Comparison of ENCODE assay signal across 22 cellular contexts in the genomic region with DNA sequence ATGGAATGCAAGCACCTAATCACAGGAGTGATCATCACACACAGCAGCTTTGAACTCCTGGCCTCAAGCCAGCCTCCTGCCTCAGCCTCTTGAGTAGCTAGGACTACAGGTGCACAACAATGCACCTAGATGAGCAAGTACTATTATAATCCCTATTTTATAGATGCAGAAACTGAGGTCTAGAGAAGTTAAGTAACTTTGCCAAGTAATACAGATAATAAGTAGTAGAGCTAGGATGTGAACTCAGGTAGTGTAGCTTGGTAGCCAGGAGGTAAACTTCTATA. TPM values are rescaled to one million over a fixed set of nuclear protein-coding genes. Genes with fewer than 3 reads are reported as not detected.
DNase-seq lines count a peak whose midpoint lies in the region; ATAC-seq and TF ChIP-seq lines count a peak whose summit lies in the region.
"Had no signal": no experiment of that assay in that cellular context is flagged by ENCODE, and none has a peak within 500 bp of the region (broad histone marks: within the 10 kb centered on the region; RNA-seq: fewer than 3 reads in every experiment).

No MANE protein-coding gene starts in this region.

- TF ChIP-seq CTCF in left lung (IDR thresholded peaks at IDR 0.05) (no peak), foreskin keratinocyte (conservative IDR thresholded peaks at IDR 0.05) (no peak)

- no peaks in the 10 kb centered on the region for H3K9me3 Mint-ChIP-seq in activated naive CD4-positive, alpha-beta T cell treated with anti-CD3 and anti-CD28 coated beads for 36 hours
- H3K9me3 Mint-ChIP-seq in activated naive CD4-positive, alpha-beta T cell treated with anti-CD3 and anti-CD28 coated beads, Interleukin-2, amount 10 ng/mL, durations not matched to agents 7 days and 5 days: no peaks in the 10 kb centered on the region
- H3K9me3 Mint-ChIP-seq in activated T-helper 1 cell treated with anti-CD3 and anti-CD28 coated beads, Interleukin-12 subunit alpha, Interleukin-12 subunit beta, Interleukin-2, Interleukin-4 antibody, amounts not matched to agents 30 ng/mL and 10 ng/mL and 1 ng/mL, durations not matched to agents 14 hours and 24 hours and 36 hours: no peaks in the 10 kb centered on the region
- H3K9me3 Mint-ChIP-seq: CD8-positive, alpha-beta memory T cell had no signal

- intact Hi-C loops in activated naive CD4-positive, alpha-beta T cell treated with anti-CD3 and anti-CD28 coated beads for 36 hours (cut with micrococcal nuclease): no loop called here
- intact Hi-C loops in activated T-helper 1 cell treated with anti-CD3 and anti-CD28 coated beads, Interleukin-12 subunit alpha, Interleukin-12 subunit beta, Interleukin-2, Interleukin-4 antibody, amounts not matched to agents 30 ng/mL and 10 ng/mL and 1 ng/mL, durations not matched to agents 14 hours and 24 hours and 36 hours (cut with micrococcal nuclease): no loop called here
- intact Hi-C loops in left lung (cut with DNase I): no loop called here

- peak; percentile 51 for ATAC-seq in left lung
- no peak for ATAC-seq in HG02571 (IDR thresholded peaks at IDR 0.05; ENCODE audit: unreplicated experiment)
- ATAC-seq in HG02798 (IDR thresholded peaks at IDR 0.05; ENCODE audit: poor library complexity, unreplicated experiment): no peak
- ATAC-seq in foreskin keratinocyte: no peak

- peak overlapping the region; percentile 87 for H3K27ac Mint-ChIP-seq in activated naive CD4-positive, alpha-beta T cell treated with anti-CD3 and anti-CD28 coated beads for 36 hours
- no peak overlapping the region for H3K27ac Mint-ChIP-seq in activated naive CD4-positive, alpha-beta T cell treated with anti-CD3 and anti-CD28 coated beads, Interleukin-2, amount 10 ng/mL, durations not matched to agents 7 days and 5 days
- H3K27ac Mint-ChIP-seq in activated T-helper 1 cell treated with anti-CD3 and anti-CD28 coated beads, Interleukin-12 subunit alpha, Interleukin-12 subunit beta, Interleukin-2, Interleukin-4 antibody, amounts not matched to agents 30 ng/mL and 10 ng/mL and 1 ng/mL, durations not matched to agents 14 hours and 24 hours and 36 hours: peak overlapping the region; percentile 53
- H3K27ac Mint-ChIP-seq: CD8-positive, alpha-beta memory T cell had no signal

- H3K36me3 ChIP-seq in left lung: no peaks in the 10 kb centered on the region
- H3K36me3 ChIP-seq: HAP-1, Peyer's patch, SJSA1 had no signal

- CTCF ChIA-PET in activated naive CD4-positive, alpha-beta T cell treated with anti-CD3 and anti-CD28 coated beads for 36 hours (lab: Charles Lee): interaction anchor here (0.6 to 1.4 kb wide), 2 partner anchors 11 to 16 kb away, joined by 3 to 5 read pairs; no protein-coding TSS in a partner anchor
- CTCF ChIA-PET in activated naive CD4-positive, alpha-beta T cell treated with anti-CD3 and anti-CD28 coated beads, Interleukin-2, amount 10 ng/mL, durations not matched to agents 7 days and 5 days (lab: Charles Lee): no interaction called here

- no peak overlapping the region for H3K27ac ChIP-seq in left lung
- no peak overlapping the region for H3K27ac ChIP-seq in foreskin keratinocyte
- H3K27ac ChIP-seq: Peyer's patch, SJSA1 had no signal

- H3K36me3 Mint-ChIP-seq in activated naive CD4-positive, alpha-beta T cell treated with anti-CD3 and anti-CD28 coated beads for 36 hours (ENCODE audit: low read depth): no peaks in the 10 kb centered on the region
- H3K36me3 Mint-ChIP-seq in activated naive CD4-positive, alpha-beta T cell treated with anti-CD3 and anti-CD28 coated beads, Interleukin-2, amount 10 ng/mL, durations not matched to agents 7 days and 5 days: no peaks in the 10 kb centered on the region
- H3K36me3 Mint-ChIP-seq in activated T-helper 1 cell treated with anti-CD3 and anti-CD28 coated beads, Interleukin-12 subunit alpha, Interleukin-12 subunit beta, Interleukin-2, Interleukin-4 antibody, amounts not matched to agents 30 ng/mL and 10 ng/mL and 1 ng/mL, durations not matched to agents 14 hours and 24 hours and 36 hours (ENCODE audit: low read depth): peaks cover 3% of the 10 kb centered on the region
- H3K36me3 Mint-ChIP-seq: CD8-positive, alpha-beta memory T cell had no signal

- H3K27me3 ChIP-seq in left lung: no peaks in the 10 kb centered on the region
- no peaks in the 10 kb centered on the region for H3K27me3 ChIP-seq in foreskin keratinocyte
- H3K27me3 ChIP-seq: Peyer's patch, SJSA1 had no signal

- no peaks in the 10 kb centered on the region for H3K27me3 Mint-ChIP-seq in activated naive CD4-positive, alpha-beta T cell treated with anti-CD3 and anti-CD28 coated beads for 36 hours (ENCODE audit: low read depth)
- no peaks in the 10 kb centered on the region for H3K27me3 Mint-ChIP-seq in activated naive CD4-positive, alpha-beta T cell treated with anti-CD3 and anti-CD28 coated beads, Interleukin-2, amount 10 ng/mL, durations not matched to agents 7 days and 5 days
- H3K27me3 Mint-ChIP-seq in activated T-helper 1 cell treated with anti-CD3 and anti-CD28 coated beads, Interleukin-12 subunit alpha, Interleukin-12 subunit beta, Interleukin-2, Interleukin-4 antibody, amounts not matched to agents 30 ng/mL and 10 ng/mL and 1 ng/mL, durations not matched to agents 14 hours and 24 hours and 36 hours (ENCODE audit: insufficient read depth): no peaks in the 10 kb centered on the region

- no peak overlapping the region for H3K4me3 Mint-ChIP-seq in activated naive CD4-positive, alpha-beta T cell treated with anti-CD3 and anti-CD28 coated beads for 36 hours
- H3K4me3 Mint-ChIP-seq in activated naive CD4-positive, alpha-beta T cell treated with anti-CD3 and anti-CD28 coated beads, Interleukin-2, amount 10 ng/mL, durations not matched to agents 7 days and 5 days: no peak overlapping the region
- H3K4me3 Mint-ChIP-seq in activated T-helper 1 cell treated with anti-CD3 and anti-CD28 coated beads, Interleukin-12 subunit alpha, Interleukin-12 subunit beta, Interleukin-2, Interleukin-4 antibody, amounts not matched to agents 30 ng/mL and 10 ng/mL and 1 ng/mL, durations not matched to agents 14 hours and 24 hours and 36 hours: no peak overlapping the region
- H3K4me3 Mint-ChIP-seq: CD8-positive, alpha-beta memory T cell had no signal

- H3K4me3 ChIP-seq in left lung: no peak overlapping the region
- H3K4me3 ChIP-seq: HAP-1, Peyer's patch, SJSA1 had no signal

- H3K4me1 ChIP-seq in left lung (no peaks in the 10 kb centered on the region), foreskin keratinocyte (no peaks in the 10 kb centered on the region)
- H3K4me1 ChIP-seq: HAP-1, Peyer's patch, SJSA1 had no signal

- peaks cover 10% of the 10 kb centered on the region for H3K4me1 Mint-ChIP-seq in activated naive CD4-positive, alpha-beta T cell treated with anti-CD3 and anti-CD28 coated beads for 36 hours (ENCODE audit: low read depth)
- no peaks in the 10 kb centered on the region for H3K4me1 Mint-ChIP-seq in activated naive CD4-positive, alpha-beta T cell treated with anti-CD3 and anti-CD28 coated beads, Interleukin-2, amount 10 ng/mL, durations not matched to agents 7 days and 5 days
- H3K4me1 Mint-ChIP-seq in activated T-helper 1 cell treated with anti-CD3 and anti-CD28 coated beads, Interleukin-12 subunit alpha, Interleukin-12 subunit beta, Interleukin-2, Interleukin-4 antibody, amounts not matched to agents 30 ng/mL and 10 ng/mL and 1 ng/mL, durations not matched to agents 14 hours and 24 hours and 36 hours (ENCODE audit: low read depth): peaks cover 25% of the 10 kb centered on the region
- H3K4me1 Mint-ChIP-seq: CD8-positive, alpha-beta memory T cell had no signal

- H3K9me3 ChIP-seq in left lung: no peaks in the 10 kb centered on the region
- H3K9me3 ChIP-seq: HAP-1, Peyer's patch, SJSA1 had no signal

- DNase-seq in activated naive CD4-positive, alpha-beta T cell treated with anti-CD3 and anti-CD28 coated beads for 36 hours: no peak
- DNase-seq in activated naive CD4-positive, alpha-beta T cell treated with anti-CD3 and anti-CD28 coated beads, Interleukin-2, amount 10 ng/mL, durations not matched to agents 7 days and 5 days: no peak
- DNase-seq in activated T-helper 1 cell treated with anti-CD3 and anti-CD28 coated beads, Interleukin-12 subunit alpha, Interleukin-12 subunit beta, Interleukin-2, Interleukin-4 antibody, amounts not matched to agents 30 ng/mL and 10 ng/mL and 1 ng/mL, durations not matched to agents 14 hours and 24 hours and 36 hours (ENCODE audit: low spot score): no peak
- DNase-seq in left lung (no peak), foreskin keratinocyte (no peak)
- DNase-seq: ACHN; C1 segment of cervical spinal cord; CD8-positive, alpha-beta memory T cell; GDM1; Kasumi-1; MM.1S; NCI-H1092; NCI-H1436 treated with DMSO at 0.1 percent for 48 hours; NCI-H2029; NCI-H2171 treated with DMSO at 0.1 percent for 48 hours; NCI-H446 treated with DMSO at 0.1 percent for 48 hours; NCI-H69; Peyer's patch had no signal

RNA-seq across cellular contexts. Expression of gene DNAJC12, which starts 33.7 kb away (rescaled TPM):
- 10 to 100 TPM; 13.2 to 13.9 TPM for total RNA-seq in activated naive CD4-positive, alpha-beta T cell treated with anti-CD3 and anti-CD28 coated beads for 36 hours
- total RNA-seq in activated T-helper 1 cell treated with anti-CD3 and anti-CD28 coated beads, Interleukin-12 subunit alpha, Interleukin-12 subunit beta, Interleukin-2, Interleukin-4 antibody, amounts not matched to agents 30 ng/mL and 10 ng/mL and 1 ng/mL, durations not matched to agents 14 hours and 24 hours and 36 hours: 25.0 and 27.2 TPM in 2 replicates
- total RNA-seq in left lung: 1 to 10 TPM; 2.4 to 3.3 TPM
- total RNA-seq in foreskin keratinocyte: 0.21 and 0.41 TPM in 2 replicates
- polyA plus RNA-seq in foreskin keratinocyte: 0.20 and 0.27 TPM in 2 replicates
- polyA plus RNA-seq: CD8-positive, alpha-beta memory T cell had no signal
